ENCODE assay signal across 9 cellular contexts in the genomic region with DNA sequence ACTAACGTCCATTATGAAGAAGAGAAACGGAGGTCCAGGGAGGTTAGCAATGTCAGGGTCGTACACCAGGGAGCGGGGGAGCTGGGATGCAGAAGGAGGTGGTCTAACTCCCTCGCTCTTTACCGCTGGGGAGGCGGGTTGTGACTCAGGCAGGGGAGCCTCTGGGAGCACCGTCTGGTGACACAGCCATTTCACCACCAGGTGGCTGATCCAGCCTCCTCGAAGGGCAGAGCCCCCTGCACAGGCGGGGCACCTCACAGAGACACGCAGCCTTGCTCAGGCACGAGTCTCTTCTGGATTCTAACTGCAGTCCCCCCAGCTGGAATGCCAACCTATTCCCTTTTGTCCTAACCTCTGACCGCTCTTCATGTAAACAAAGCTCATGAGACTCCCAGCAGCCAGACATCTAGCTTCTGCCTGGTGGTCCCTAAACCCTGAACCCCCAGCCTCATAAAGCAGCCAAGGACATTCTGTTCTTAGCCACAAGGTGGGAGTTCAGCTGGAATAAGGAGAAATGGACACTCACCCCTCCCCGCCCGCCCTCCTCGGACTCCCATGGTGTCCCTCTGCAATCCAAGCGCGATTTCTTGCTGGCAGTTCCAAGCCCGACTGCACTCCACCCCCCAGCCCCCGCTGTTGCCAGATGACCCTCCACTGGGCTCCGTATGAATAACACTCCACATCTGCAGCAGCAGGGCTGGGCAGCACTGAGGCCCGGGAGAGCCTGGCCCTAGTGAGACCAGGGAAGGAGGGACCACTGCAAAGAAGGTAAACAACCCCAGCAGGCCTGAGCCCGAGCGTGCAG.
DNase-seq lines count a peak whose midpoint lies in the region; ATAC-seq, FAIRE-seq and TF ChIP-seq lines count a peak whose summit lies in the region.
"Had no signal": no experiment of that assay in that cellular context is flagged by ENCODE, and none has a peak within 500 bp of the region (broad histone marks: within the 10 kb centered on the region; RNA-seq: fewer than 3 reads in every experiment).

No MANE protein-coding gene starts in this region.

- H4K20me1 ChIP-seq in GM12878 (ENCODE audit: control insufficient read depth, insufficient read depth): no peaks in the 10 kb centered on the region

- SMC1A ChIA-PET in GM12878 (lab: Charles Lee; ENCODE audit: uncharacterized antibody, unreplicated experiment): no interaction called here

- DNase-seq in GM12878 (ENCODE audit: low read depth, low spot score) (no peak), iris pigment epithelial cell (ENCODE audit: low read depth) (peak; percentile 32), D341Med (ENCODE audit: low spot score) (no peak), cerebellum (ENCODE audit: low spot score) (no peak), activated gamma-delta T cell (lab: John Stamatoyannopoulos, UW) (no peak)
- DNase-seq: stimulated activated CD4-positive, alpha-beta T cell treated with anti-CD3 and anti-CD28 coated beads, Interleukin-4, amount 100 ng/mL, for 4 hours had no signal

- no peak for FAIRE-seq in GM12878 (lab: Jason Lieb, UNC)

- CTCF ChIA-PET in HEK293 (lab: Yijun Ruan, JAX) (interaction anchor here (0.7 to 0.8 kb wide), 2 partner anchors 71 to 75 kb away, joined by 3 to 4 read pairs; no protein-coding TSS in a partner anchor), GM12878 (lab: Yijun Ruan, JAX) (interaction anchor here (0.5 to 1.0 kb wide), 4 partner anchors 16 to 1655 kb away, joined by 3 to 4 read pairs (median 3); no protein-coding TSS in a partner anchor)

- RAD21 ChIA-PET in GM12878 (lab: Charles Lee; ENCODE audit: unreplicated experiment): no interaction called here

- H3K9me3 ChIP-seq in HEK293 (ENCODE audit: control insufficient read depth, insufficient read depth, low read depth, low read length) (no peaks in the 10 kb centered on the region), GM12878 (replicated peaks; ENCODE audit: control insufficient read depth, insufficient read depth, low read length) (no peaks in the 10 kb centered on the region), stomach smooth muscle (ENCODE audit: control insufficient read depth in 2 of 2, low read length in 2 of 2) (no peaks in the 10 kb centered on the region)

- in situ Hi-C loops in GM12878 (cut with MboI): no loop called here

- no peak for TF ChIP-seq EP300 in GM12878 (IDR thresholded peaks at IDR 0.05; ENCODE audit: borderline replicate concordance in 1 of 2, control insufficient read depth in 1 of 2, low read depth in 2 of 2, low read length in 2 of 2)

- BruUV-seq in GM12878 (replicated peaks; lab: Mats Ljungman, UMichigan): no TSS peak

- H3K4me1 ChIP-seq in HEK293 (ENCODE audit: control insufficient read depth, insufficient read depth, low read length) (no peaks in the 10 kb centered on the region), GM12878 (ENCODE audit: control insufficient read depth, insufficient read depth, low read length) (no peaks in the 10 kb centered on the region), stomach smooth muscle (ENCODE audit: control insufficient read depth, insufficient read depth, low read length) (peaks cover 99% of the 10 kb centered on the region)

- H3K36me3 ChIP-seq in HEK293 (ENCODE audit: control insufficient read depth in 2 of 2, insufficient read depth in 1 of 2, low read length in 2 of 2) (no peaks in the 10 kb centered on the region), GM12878 (ENCODE audit: control insufficient read depth in 2 of 2, insufficient read depth in 2 of 2, low read length in 1 of 2) (no peaks in the 10 kb centered on the region), stomach smooth muscle (ENCODE audit: control insufficient read depth in 2 of 2, insufficient read depth in 2 of 2, low read length in 2 of 2) (peaks cover 18 to 20% of the 10 kb centered on the region in 2 donors)

- POLR2A ChIA-PET in HEK293 (lab: Yijun Ruan, JAX): no interaction called here
- POLR2A ChIA-PET in GM12878 (lab: Charles Lee): no interaction called here

- no peak overlapping the region for H3K9ac ChIP-seq in GM12878 (ENCODE audit: control insufficient read depth, insufficient read depth, low read length)
- peak overlapping the region; percentile 58 to 84 for H3K9ac ChIP-seq in stomach smooth muscle (ENCODE audit: low read length in 2 of 2)

- intact Hi-C loops in GM12878 (cut with micrococcal nuclease; ENCODE audit: unreplicated experiment): no loop called here

- H3K4me3 ChIP-seq in HEK293 (ENCODE audit: low read depth, low read length) (no peak overlapping the region), GM12878 (no peak overlapping the region), stomach smooth muscle (ENCODE audit: low read length in 2 of 2) (peak overlapping the region; percentile 20 to 40)

- H3K27me3 ChIP-seq in GM12878 (replicated peaks in 1 of 2; ENCODE audit: control insufficient read depth in 2 of 2, insufficient read depth in 2 of 2, low read length in 1 of 2) (peaks cover under 1 to 6% of the 10 kb centered on the region in 2 experiments; a peak in 3 of 4 replicates), stomach smooth muscle (ENCODE audit: control insufficient read depth in 1 of 2, insufficient read depth in 2 of 2, low read length in 2 of 2) (no peaks in the 10 kb centered on the region)

- H3K4me2 ChIP-seq in GM12878 (ENCODE audit: control insufficient read depth, insufficient read depth): no peak overlapping the region

- H3K79me2 ChIP-seq in GM12878 (ENCODE audit: control insufficient read depth, insufficient read depth, low read length): no peaks in the 10 kb centered on the region

- no peak overlapping the region for H2AFZ ChIP-seq in GM12878 (ENCODE audit: control insufficient read depth, low read depth, low read length)

- TF ChIP-seq RAD21 in GM12878 (IDR thresholded peaks at IDR 0.05; ENCODE audit: insufficient read depth, low read depth, low read length): no peak

- 19% methylated on average over 24 of the region's 24 CpGs for WGBS in GM12878 (ENCODE audit: insufficient coverage, insufficient replicate concordance, low lambda C conversion rate, missing lambda C conversion rate)

- TF ChIP-seq CTCF in HEK293 (tag by site-specific recombination; IDR thresholded peaks at IDR 0.05) (peak; percentile 42), GM12878 (IDR thresholded peaks at IDR 0.05 in 2 of 3, conservative IDR thresholded peaks at IDR 0.05 in 1 of 3; ENCODE audit: control insufficient read depth in 2 of 3, extremely low read depth in 1 of 3, insufficient read depth in 1 of 3, low read depth in 3 of 3, low read length in 3 of 3) (0 out of 6 replicates have a peak, but pooled peaks of 1 of the 3 experiments have one; percentile 1)

- ATAC-seq in GM12878 (peak; percentile 51; the same call in 1 of the 3 replicates), HG02884 (IDR thresholded peaks at IDR 0.05; ENCODE audit: unreplicated experiment) (no peak)

- no peak for TF ChIP-seq POLR2A in GM12878 (IDR thresholded peaks at IDR 0.05; ENCODE audit: low read depth, low read length)

- H3K27ac ChIP-seq in HEK293 (ENCODE audit: extremely low read depth, low read depth, low read length): no peak overlapping the region
- no peak overlapping the region for H3K27ac ChIP-seq in GM12878 (ENCODE audit: control insufficient read depth, insufficient read depth)
- peak overlapping the region; percentile 99 for H3K27ac ChIP-seq in stomach smooth muscle (ENCODE audit: low read length)

TF ChIP-seq in HEK293, 187 proteins besides CTCF, POLR2A, EP300 and RAD21:
- TF ChIP-seq ZNF354C (tag by site-specific recombination; IDR thresholded peaks at IDR 0.05; ENCODE audit: borderline replicate concordance, low read depth) (no peak), ZNF394 (tag by site-specific recombination; IDR thresholded peaks at IDR 0.05; ENCODE audit: borderline replicate concordance) (no peak), ZNF341 (tag by site-specific recombination; IDR thresholded peaks at IDR 0.05; ENCODE audit: low read depth) (peak; percentile 28; the same call in 1 of the 2 replicates), ZIC2 (tag by site-specific recombination; IDR thresholded peaks at IDR 0.05) (peak; percentile 69), GLIS1 (tag by site-specific recombination; IDR thresholded peaks at IDR 0.05) (peak; percentile 89)

TF ChIP-seq in GM12878, 131 proteins besides CTCF, POLR2A, EP300 and RAD21 (continues in another document):
- TF ChIP-seq HDGF (IDR thresholded peaks at IDR 0.05): no peak
- no peak for TF ChIP-seq ATF7 (IDR thresholded peaks at IDR 0.05; ENCODE audit: low read depth)
- TF ChIP-seq, protein P1, sequence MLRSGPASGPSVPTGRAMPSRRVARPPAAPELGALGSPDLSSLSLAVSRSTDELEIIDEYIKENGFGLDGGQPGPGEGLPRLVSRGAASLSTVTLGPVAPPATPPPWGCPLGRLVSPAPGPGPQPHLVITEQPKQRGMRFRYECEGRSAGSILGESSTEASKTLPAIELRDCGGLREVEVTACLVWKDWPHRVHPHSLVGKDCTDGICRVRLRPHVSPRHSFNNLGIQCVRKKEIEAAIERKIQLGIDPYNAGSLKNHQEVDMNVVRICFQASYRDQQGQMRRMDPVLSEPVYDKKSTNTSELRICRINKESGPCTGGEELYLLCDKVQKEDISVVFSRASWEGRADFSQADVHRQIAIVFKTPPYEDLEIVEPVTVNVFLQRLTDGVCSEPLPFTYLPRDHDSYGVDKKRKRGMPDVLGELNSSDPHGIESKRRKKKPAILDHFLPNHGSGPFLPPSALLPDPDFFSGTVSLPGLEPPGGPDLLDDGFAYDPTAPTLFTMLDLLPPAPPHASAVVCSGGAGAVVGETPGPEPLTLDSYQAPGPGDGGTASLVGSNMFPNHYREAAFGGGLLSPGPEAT (IDR thresholded peaks at IDR 0.05; ENCODE audit: low read depth): no peak
- no peak for TF ChIP-seq SRF (IDR thresholded peaks at IDR 0.05; ENCODE audit: low read depth in 2 of 2, low read length in 2 of 2)
- TF ChIP-seq, protein P2, sequence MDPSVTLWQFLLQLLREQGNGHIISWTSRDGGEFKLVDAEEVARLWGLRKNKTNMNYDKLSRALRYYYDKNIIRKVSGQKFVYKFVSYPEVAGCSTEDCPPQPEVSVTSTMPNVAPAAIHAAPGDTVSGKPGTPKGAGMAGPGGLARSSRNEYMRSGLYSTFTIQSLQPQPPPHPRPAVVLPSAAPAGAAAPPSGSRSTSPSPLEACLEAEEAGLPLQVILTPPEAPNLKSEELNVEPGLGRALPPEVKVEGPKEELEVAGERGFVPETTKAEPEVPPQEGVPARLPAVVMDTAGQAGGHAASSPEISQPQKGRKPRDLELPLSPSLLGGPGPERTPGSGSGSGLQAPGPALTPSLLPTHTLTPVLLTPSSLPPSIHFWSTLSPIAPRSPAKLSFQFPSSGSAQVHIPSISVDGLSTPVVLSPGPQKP (IDR thresholded peaks at IDR 0.05; ENCODE audit: low read depth, low read length): no peak
- TF ChIP-seq HDAC6 (IDR thresholded peaks at IDR 0.05; ENCODE audit: unreplicated experiment): no peak
- TF ChIP-seq JUND (IDR thresholded peaks at IDR 0.05; ENCODE audit: low read depth, low read length): no peak

Comparison
In these comparisons a context has a peak if more than half of its experiments do, and no peak if none do; other contexts are left out.
1. H3K4me3 ChIP-seq: peak in stomach smooth muscle (2 of 2); none in HEK293 (single experiment) and GM12878 (single experiment).